In genomic region chr9:116230233-116230632, GRCh38 we compare ENCODE assay signal across 17 cellular contexts.
DNase-seq lines count a peak whose midpoint lies in the region; ATAC-seq and TF ChIP-seq lines count a peak whose summit lies in the region.
"Had no signal": no experiment of that assay in that cellular context is flagged by ENCODE, and none has a peak within 500 bp of the region (broad histone marks: within the 10 kb centered on the region; RNA-seq: fewer than 3 reads in every experiment).

No MANE protein-coding gene starts in this region.

- peaks cover 26 to 46% of the 10 kb centered on the region in 2 experiments for H3K36me3 ChIP-seq in SK-N-SH (replicated peaks in 1 of 2; ENCODE audit: control insufficient read depth in 1 of 2, insufficient read depth in 2 of 2, low read length in 1 of 2)
- H3K36me3 ChIP-seq: BLaER1 had no signal

- H4K20me1 ChIP-seq in SK-N-SH (ENCODE audit: insufficient read depth), result no peaks in the 10 kb centered on the region
- H4K20me1 ChIP-seq: BLaER1 had no signal

- TF ChIP-seq RAD21 in SK-N-SH (IDR thresholded peaks at IDR 0.05; ENCODE audit: low read length), result no peak

- H3K4me2 ChIP-seq in SK-N-SH, result 0 out of 2 replicates have a peak overlapping the region, but pooled peaks have one; percentile 8
- H3K4me2 ChIP-seq: BLaER1 had no signal

- H3K4me1 Mint-ChIP-seq in osteocyte (ENCODE audit: unreplicated experiment), result peaks cover 58% of the 10 kb centered on the region
- H3K4me1 Mint-ChIP-seq: CD14-positive monocyte; CD4-positive, alpha-beta memory T cell; H9; IgD-negative memory B cell had no signal

- H3K9ac ChIP-seq in SK-N-SH, result no peak overlapping the region
- H3K9ac ChIP-seq: BLaER1 had no signal

- H3K79me2 ChIP-seq in SK-N-SH (ENCODE audit: insufficient read depth), result peaks cover 24% of the 10 kb centered on the region

- TF ChIP-seq EP300 in SK-N-SH (IDR thresholded peaks at IDR 0.05; ENCODE audit: borderline replicate concordance in 1 of 2, low read depth in 1 of 2, low read length in 1 of 2), result no peak

- no peaks in the 10 kb centered on the region for H3K9me2 ChIP-seq in SK-N-SH

- TF ChIP-seq CTCF in SK-N-SH (IDR thresholded peaks at IDR 0.05) (no peak), fibroblast of the aortic adventitia (IDR thresholded peaks at IDR 0.05; ENCODE audit: insufficient read depth, low read length) (no peak), osteocyte (IDR thresholded peaks at IDR 0.05) (no peak)

- H3K9me3 Mint-ChIP-seq in osteocyte (ENCODE audit: unreplicated experiment), result no peaks in the 10 kb centered on the region
- H3K9me3 Mint-ChIP-seq: H9 had no signal

- no peak overlapping the region for H2AFZ ChIP-seq in SK-N-SH (ENCODE audit: low read depth)

- no peak for DNase-seq in SK-N-SH
- peak; percentile 70 for DNase-seq in amniotic epithelial cell (ENCODE audit: low read depth)
- peak; percentile 44 for DNase-seq in fibroblast of the aortic adventitia (ENCODE audit: low read depth)
- no peak for DNase-seq in osteocyte (ENCODE audit: extremely low spot score, unreplicated experiment)
- DNase-seq in NCI-H2196 (lab: John Stamatoyannopoulos, UW; ENCODE audit: unreplicated experiment), result no peak
- DNase-seq in SIG-M5 (lab: John Stamatoyannopoulos, UW), result no peak
- DNase-seq in activated CD8-positive, alpha-beta memory T cell treated with anti-CD3 and anti-CD28 coated beads, Interleukin-2, amount 50 U/mL, for 4 hours, result no peak
- DNase-seq: CD4-positive, alpha-beta memory T cell; DMS153; DMS79; GDM1; H9 had no signal

- H3K4me3 Mint-ChIP-seq in osteocyte (ENCODE audit: unreplicated experiment), result no peak overlapping the region
- H3K4me3 Mint-ChIP-seq: CD14-positive monocyte; CD4-positive, alpha-beta memory T cell; H9; IgD-negative memory B cell had no signal

- ATAC-seq in SK-N-SH treated with all-trans-retinoic acid at 6 μM for 48 hours, result no peak

- peak overlapping the region in 1 of 2 experiments; percentile 100; a peak in 2 of 4 replicates for H3K27ac ChIP-seq in SK-N-SH (ENCODE audit: low read depth in 2 of 2, low read length in 1 of 2)
- H3K27ac ChIP-seq: 22Rv1, BLaER1 had no signal

- peaks cover 58% of the 10 kb centered on the region for H3K36me3 Mint-ChIP-seq in osteocyte (ENCODE audit: unreplicated experiment)
- H3K36me3 Mint-ChIP-seq: CD14-positive monocyte; CD4-positive, alpha-beta memory T cell had no signal

- POLR2A ChIA-PET in SK-N-SH (lab: Yijun Ruan, JAX), result no interaction called here

- CTCF ChIA-PET in SK-N-SH (lab: Yijun Ruan, JAX), result no interaction called here

- H3K27ac Mint-ChIP-seq in osteocyte (ENCODE audit: unreplicated experiment), result peak overlapping the region; percentile 33
- H3K27ac Mint-ChIP-seq: CD14-positive monocyte; CD4-positive, alpha-beta memory T cell; H9; IgD-negative memory B cell had no signal

- no peak overlapping the region for H3K4me3 ChIP-seq in SK-N-SH (ENCODE audit: low read depth in 2 of 2, low read length in 1 of 2)
- no peak overlapping the region for H3K4me3 ChIP-seq in fibroblast of the aortic adventitia (ENCODE audit: low read depth, low read length)
- H3K4me3 ChIP-seq: BLaER1 had no signal

- H3K4me1 ChIP-seq in SK-N-SH (ENCODE audit: control insufficient read depth in 1 of 2, insufficient read depth in 2 of 2, low read depth in 1 of 2, low read length in 1 of 2), result peaks cover 0 to 55% of the 10 kb centered on the region in 2 experiments; a peak in 3 of 4 replicates
- H3K4me1 ChIP-seq: BLaER1 had no signal

- H3K27me3 ChIP-seq in SK-N-SH (ENCODE audit: insufficient read depth), result no peaks in the 10 kb centered on the region
- H3K27me3 ChIP-seq: BLaER1 had no signal

- H3K9me3 ChIP-seq in SK-N-SH, result no peaks in the 10 kb centered on the region
- H3K9me3 ChIP-seq: BLaER1 had no signal

- no peaks in the 10 kb centered on the region for H3K27me3 Mint-ChIP-seq in osteocyte (ENCODE audit: unreplicated experiment)

- H3F3A ChIP-seq in SK-N-SH (replicated peaks; ENCODE audit: insufficient read depth), result peaks cover 73% of the 10 kb centered on the region

TF ChIP-seq in SK-N-SH, 30 proteins besides CTCF, POLR2A, EP300 and RAD21:
- no peak for TF ChIP-seq TCF12 (IDR thresholded peaks at IDR 0.05)
TF ChIP-seq in SK-N-SH: peak in this region for 0.

TF ChIP-seq in SK-N-SH treated with all-trans-retinoic acid at 6 μM for 48 hours, 23 proteins besides CTCF, POLR2A, EP300 and RAD21:
- no peak for TF ChIP-seq ZC3H10 (CRISPR knock-in tag; IDR thresholded peaks at IDR 0.05)
- TF ChIP-seq OSR1 (CRISPR knock-in tag; IDR thresholded peaks at IDR 0.05), result no peak
- TF ChIP-seq SNAI2 (CRISPR knock-in tag; IDR thresholded peaks at IDR 0.05), result no peak
- TF ChIP-seq PPARA (CRISPR knock-in tag; IDR thresholded peaks at IDR 0.05; ENCODE audit: borderline replicate concordance), result no peak
- TF ChIP-seq, protein P1, sequence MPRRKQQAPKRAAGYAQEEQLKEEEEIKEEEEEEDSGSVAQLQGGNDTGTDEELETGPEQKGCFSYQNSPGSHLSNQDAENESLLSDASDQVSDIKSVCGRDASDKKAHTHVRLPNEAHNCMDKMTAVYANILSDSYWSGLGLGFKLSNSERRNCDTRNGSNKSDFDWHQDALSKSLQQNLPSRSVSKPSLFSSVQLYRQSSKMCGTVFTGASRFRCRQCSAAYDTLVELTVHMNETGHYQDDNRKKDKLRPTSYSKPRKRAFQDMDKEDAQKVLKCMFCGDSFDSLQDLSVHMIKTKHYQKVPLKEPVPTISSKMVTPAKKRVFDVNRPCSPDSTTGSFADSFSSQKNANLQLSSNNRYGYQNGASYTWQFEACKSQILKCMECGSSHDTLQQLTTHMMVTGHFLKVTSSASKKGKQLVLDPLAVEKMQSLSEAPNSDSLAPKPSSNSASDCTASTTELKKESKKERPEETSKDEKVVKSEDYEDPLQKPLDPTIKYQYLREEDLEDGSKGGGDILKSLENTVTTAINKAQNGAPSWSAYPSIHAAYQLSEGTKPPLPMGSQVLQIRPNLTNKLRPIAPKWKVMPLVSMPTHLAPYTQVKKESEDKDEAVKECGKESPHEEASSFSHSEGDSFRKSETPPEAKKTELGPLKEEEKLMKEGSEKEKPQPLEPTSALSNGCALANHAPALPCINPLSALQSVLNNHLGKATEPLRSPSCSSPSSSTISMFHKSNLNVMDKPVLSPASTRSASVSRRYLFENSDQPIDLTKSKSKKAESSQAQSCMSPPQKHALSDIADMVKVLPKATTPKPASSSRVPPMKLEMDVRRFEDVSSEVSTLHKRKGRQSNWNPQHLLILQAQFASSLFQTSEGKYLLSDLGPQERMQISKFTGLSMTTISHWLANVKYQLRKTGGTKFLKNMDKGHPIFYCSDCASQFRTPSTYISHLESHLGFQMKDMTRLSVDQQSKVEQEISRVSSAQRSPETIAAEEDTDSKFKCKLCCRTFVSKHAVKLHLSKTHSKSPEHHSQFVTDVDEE (CRISPR knock-in tag; IDR thresholded peaks at IDR 0.05), result no peak

Comparison
In these comparisons a context has a peak if more than half of its experiments do, and no peak if none do; other contexts are left out.
1. DNase-seq: peak in amniotic epithelial cell (single experiment) and fibroblast of the aortic adventitia (single experiment); none in SK-N-SH (single experiment), osteocyte (single experiment), NCI-H2196 (single experiment), SIG-M5 (single experiment) and activated CD8-positive, alpha-beta memory T cell treated with anti-CD3 and anti-CD28 coated beads, Interleukin-2, amount 50 U/mL, for 4 hours (single experiment).